Comparison of ENCODE assay signal across 13 cellular contexts in genomic region chr2:15316370-15316814, GRCh38.
DNase-seq lines count a peak whose midpoint lies in the region; ATAC-seq, FAIRE-seq and TF ChIP-seq lines count a peak whose summit lies in the region.
"Had no signal": no experiment of that assay in that cellular context is flagged by ENCODE, and none has a peak within 500 bp of the region (broad histone marks: within the 10 kb centered on the region; RNA-seq: fewer than 3 reads in every experiment).

No MANE protein-coding gene starts in this region.

- no peaks in the 10 kb centered on the region for H3K4me1 ChIP-seq in kidney (ENCODE audit: control insufficient read depth in 1 of 2, insufficient read depth in 1 of 2, low read depth in 1 of 2, low read length in 2 of 2)
- H3K4me1 ChIP-seq: uterus had no signal

- peaks cover 67% of the 10 kb centered on the region for H3K36me3 Mint-ChIP-seq in activated T-cell treated with anti-CD3 and anti-CD28 coated beads, Interleukin-2, amount 50 U/mL, for 4 hours (ENCODE audit: insufficient read depth)

- no peak for TF ChIP-seq CTCF in kidney (IDR thresholded peaks at IDR 0.05; ENCODE audit: borderline replicate concordance, extremely low read depth, insufficient read depth)

- H3K4me3 Mint-ChIP-seq in activated T-cell treated with anti-CD3 and anti-CD28 coated beads, Interleukin-2, amount 50 U/mL, for 4 hours = no peak overlapping the region
- no peak overlapping the region for H3K4me3 Mint-ChIP-seq in stimulated activated naive CD8-positive, alpha-beta T cell treated with anti-CD3 and anti-CD28 coated beads, Interleukin-15, amount 100 ng/mL, for 72 hours
- H3K4me3 Mint-ChIP-seq: activated naive CD8-positive, alpha-beta T cell had no signal

- peak; percentile 37 to 56 for ATAC-seq in activated T-cell treated with anti-CD3 and anti-CD28 coated beads, Interleukin-2, amount 50 U/mL, for 4 hours
- ATAC-seq in stimulated activated naive CD8-positive, alpha-beta T cell treated with anti-CD3 and anti-CD28 coated beads, Interleukin-15, amount 100 ng/mL, for 72 hours = peak; percentile 71
- ATAC-seq in HG02763 (IDR thresholded peaks at IDR 0.05; ENCODE audit: unreplicated experiment) = no peak
- ATAC-seq: left ventricle myocardium superior, Right ventricle myocardium inferior had no signal

- H3K27ac ChIP-seq in kidney (ENCODE audit: low read depth in 2 of 2, low read length in 2 of 2) = no peak overlapping the region
- H3K27ac ChIP-seq: neutrophil, uterus had no signal

- DNase-seq in stimulated activated CD4-positive, alpha-beta T cell treated with anti-CD3 and anti-CD28 coated beads, Interleukin-12 subunit alpha, Interleukin-12 subunit beta, amount 100 ng/mL, for 4 hours = peak; percentile 7
- no peak for DNase-seq in stimulated activated CD4-positive, alpha-beta T cell treated with anti-CD3 and anti-CD28 coated beads, Interleukin-4, amount 100 ng/mL, for 24 hours
- no peak for DNase-seq in activated T-cell treated with anti-CD3 and anti-CD28 coated beads, Interleukin-2, amount 50 U/mL, for 4 hours
- DNase-seq in kidney (peak; percentile 58), posterior vena cava (ENCODE audit: low spot score) (no peak), glomerular visceral epithelial cell (ENCODE audit: extremely low spot score) (no peak)
- peak in 1 of 2 donors; percentile 25 for DNase-seq in stimulated activated naive CD8-positive, alpha-beta T cell treated with anti-CD3 and anti-CD28 coated beads, Interleukin-15, amount 100 ng/mL, for 72 hours
- DNase-seq: left ventricle myocardium superior, uterus had no signal

- peak overlapping the region in 1 of 2 donors; percentile 8 for H3K27ac Mint-ChIP-seq in stimulated activated naive CD8-positive, alpha-beta T cell treated with anti-CD3 and anti-CD28 coated beads, Interleukin-15, amount 100 ng/mL, for 72 hours

- no peak overlapping the region for H3K9ac ChIP-seq in kidney (ENCODE audit: low read length in 2 of 2)

- H3K36me3 ChIP-seq in kidney (ENCODE audit: control insufficient read depth in 1 of 2, insufficient read depth in 2 of 2, low read length in 2 of 2) = no peaks in the 10 kb centered on the region
- H3K36me3 ChIP-seq: uterus had no signal

- H3K9me3 ChIP-seq in kidney (ENCODE audit: control insufficient read depth in 1 of 2, low read length in 2 of 2) = no peaks in the 10 kb centered on the region
- H3K9me3 ChIP-seq: neutrophil, uterus had no signal

- H3K9me3 Mint-ChIP-seq in activated T-cell treated with anti-CD3 and anti-CD28 coated beads, Interleukin-2, amount 50 U/mL, for 4 hours = peaks cover 22% of the 10 kb centered on the region
- peaks cover 24 to 42% of the 10 kb centered on the region in 2 donors for H3K9me3 Mint-ChIP-seq in stimulated activated naive CD8-positive, alpha-beta T cell treated with anti-CD3 and anti-CD28 coated beads, Interleukin-15, amount 100 ng/mL, for 72 hours

- H3K27me3 Mint-ChIP-seq in activated T-cell treated with anti-CD3 and anti-CD28 coated beads, Interleukin-2, amount 50 U/mL, for 4 hours (ENCODE audit: low read depth) = no peaks in the 10 kb centered on the region
- H3K27me3 Mint-ChIP-seq in stimulated activated naive CD8-positive, alpha-beta T cell treated with anti-CD3 and anti-CD28 coated beads, Interleukin-15, amount 100 ng/mL, for 72 hours = no peaks in the 10 kb centered on the region
- H3K27me3 Mint-ChIP-seq: activated naive CD8-positive, alpha-beta T cell had no signal

- FAIRE-seq in kidney (lab: Jason Lieb, UNC) = no peak

- no peak overlapping the region for H3K4me3 ChIP-seq in kidney (ENCODE audit: low read length in 2 of 2)
- H3K4me3 ChIP-seq: uterus had no signal

- peaks cover 37% of the 10 kb centered on the region for H3K4me1 Mint-ChIP-seq in activated T-cell treated with anti-CD3 and anti-CD28 coated beads, Interleukin-2, amount 50 U/mL, for 4 hours (ENCODE audit: low read depth)
- H3K4me1 Mint-ChIP-seq in stimulated activated naive CD8-positive, alpha-beta T cell treated with anti-CD3 and anti-CD28 coated beads, Interleukin-15, amount 100 ng/mL, for 72 hours = peaks cover 39% of the 10 kb centered on the region

- intact Hi-C loops in kidney (cut with DNase I) (no loop called here), posterior vena cava (cut with DNase I) (no loop called here)

Comparison
In these comparisons a context has a peak if more than half of its experiments do, and no peak if none do; other contexts are left out.
1. DNase-seq: peak in stimulated activated CD4-positive, alpha-beta T cell treated with anti-CD3 and anti-CD28 coated beads, Interleukin-12 subunit alpha, Interleukin-12 subunit beta, amount 100 ng/mL, for 4 hours (single experiment) and kidney (single experiment); none in stimulated activated CD4-positive, alpha-beta T cell treated with anti-CD3 and anti-CD28 coated beads, Interleukin-4, amount 100 ng/mL, for 24 hours (single experiment), activated T-cell treated with anti-CD3 and anti-CD28 coated beads, Interleukin-2, amount 50 U/mL, for 4 hours (single experiment), posterior vena cava (single experiment) and glomerular visceral epithelial cell (single experiment).